Comparison of ENCODE assay signal across 1 cellular context in the genomic region with DNA sequence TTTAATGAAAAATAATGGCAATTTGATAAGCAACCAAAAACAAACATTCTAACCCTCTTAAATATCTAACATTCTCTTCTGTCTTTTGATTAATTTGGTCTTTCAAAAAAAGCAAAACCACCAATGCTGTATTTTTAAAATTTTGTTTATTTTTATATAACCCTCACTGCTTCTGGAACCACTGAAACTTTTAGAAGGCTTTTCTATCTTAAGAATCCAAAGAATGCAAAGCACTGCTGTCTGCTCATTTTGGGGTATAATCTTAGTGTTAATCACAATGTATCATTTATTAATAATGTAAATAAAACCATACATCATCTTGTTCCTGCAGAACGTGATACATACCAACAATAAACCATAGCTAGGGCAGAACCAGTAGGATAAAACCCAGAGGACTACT.
TF ChIP-seq lines count a peak whose summit lies in the region.

No MANE protein-coding gene starts in this region.

TF ChIP-seq in SK-N-SH, 30 proteins besides CTCF, POLR2A, EP300 and RAD21 (continued from another document):
- TF ChIP-seq, protein P1, sequence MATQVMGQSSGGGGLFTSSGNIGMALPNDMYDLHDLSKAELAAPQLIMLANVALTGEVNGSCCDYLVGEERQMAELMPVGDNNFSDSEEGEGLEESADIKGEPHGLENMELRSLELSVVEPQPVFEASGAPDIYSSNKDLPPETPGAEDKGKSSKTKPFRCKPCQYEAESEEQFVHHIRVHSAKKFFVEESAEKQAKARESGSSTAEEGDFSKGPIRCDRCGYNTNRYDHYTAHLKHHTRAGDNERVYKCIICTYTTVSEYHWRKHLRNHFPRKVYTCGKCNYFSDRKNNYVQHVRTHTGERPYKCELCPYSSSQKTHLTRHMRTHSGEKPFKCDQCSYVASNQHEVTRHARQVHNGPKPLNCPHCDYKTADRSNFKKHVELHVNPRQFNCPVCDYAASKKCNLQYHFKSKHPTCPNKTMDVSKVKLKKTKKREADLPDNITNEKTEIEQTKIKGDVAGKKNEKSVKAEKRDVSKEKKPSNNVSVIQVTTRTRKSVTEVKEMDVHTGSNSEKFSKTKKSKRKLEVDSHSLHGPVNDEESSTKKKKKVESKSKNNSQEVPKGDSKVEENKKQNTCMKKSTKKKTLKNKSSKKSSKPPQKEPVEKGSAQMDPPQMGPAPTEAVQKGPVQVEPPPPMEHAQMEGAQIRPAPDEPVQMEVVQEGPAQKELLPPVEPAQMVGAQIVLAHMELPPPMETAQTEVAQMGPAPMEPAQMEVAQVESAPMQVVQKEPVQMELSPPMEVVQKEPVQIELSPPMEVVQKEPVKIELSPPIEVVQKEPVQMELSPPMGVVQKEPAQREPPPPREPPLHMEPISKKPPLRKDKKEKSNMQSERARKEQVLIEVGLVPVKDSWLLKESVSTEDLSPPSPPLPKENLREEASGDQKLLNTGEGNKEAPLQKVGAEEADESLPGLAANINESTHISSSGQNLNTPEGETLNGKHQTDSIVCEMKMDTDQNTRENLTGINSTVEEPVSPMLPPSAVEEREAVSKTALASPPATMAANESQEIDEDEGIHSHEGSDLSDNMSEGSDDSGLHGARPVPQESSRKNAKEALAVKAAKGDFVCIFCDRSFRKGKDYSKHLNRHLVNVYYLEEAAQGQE (IDR thresholded peaks at IDR 0.05; ENCODE audit: low read depth, low read length) = no peak
- TF ChIP-seq, protein P2, sequence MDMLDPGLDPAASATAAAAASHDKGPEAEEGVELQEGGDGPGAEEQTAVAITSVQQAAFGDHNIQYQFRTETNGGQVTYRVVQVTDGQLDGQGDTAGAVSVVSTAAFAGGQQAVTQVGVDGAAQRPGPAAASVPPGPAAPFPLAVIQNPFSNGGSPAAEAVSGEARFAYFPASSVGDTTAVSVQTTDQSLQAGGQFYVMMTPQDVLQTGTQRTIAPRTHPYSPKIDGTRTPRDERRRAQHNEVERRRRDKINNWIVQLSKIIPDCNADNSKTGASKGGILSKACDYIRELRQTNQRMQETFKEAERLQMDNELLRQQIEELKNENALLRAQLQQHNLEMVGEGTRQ (IDR thresholded peaks at IDR 0.05; ENCODE audit: borderline replicate concordance, low read depth, low read length) = no peak
- TF ChIP-seq MXI1 (IDR thresholded peaks at IDR 0.05; ENCODE audit: low read depth, low read length) = no peak
- no peak for TF ChIP-seq RCOR1 (IDR thresholded peaks at IDR 0.05; ENCODE audit: low read length)
- no peak for TF ChIP-seq RFX5 (IDR thresholded peaks at IDR 0.05; ENCODE audit: low read length)
- TF ChIP-seq, protein P3, sequence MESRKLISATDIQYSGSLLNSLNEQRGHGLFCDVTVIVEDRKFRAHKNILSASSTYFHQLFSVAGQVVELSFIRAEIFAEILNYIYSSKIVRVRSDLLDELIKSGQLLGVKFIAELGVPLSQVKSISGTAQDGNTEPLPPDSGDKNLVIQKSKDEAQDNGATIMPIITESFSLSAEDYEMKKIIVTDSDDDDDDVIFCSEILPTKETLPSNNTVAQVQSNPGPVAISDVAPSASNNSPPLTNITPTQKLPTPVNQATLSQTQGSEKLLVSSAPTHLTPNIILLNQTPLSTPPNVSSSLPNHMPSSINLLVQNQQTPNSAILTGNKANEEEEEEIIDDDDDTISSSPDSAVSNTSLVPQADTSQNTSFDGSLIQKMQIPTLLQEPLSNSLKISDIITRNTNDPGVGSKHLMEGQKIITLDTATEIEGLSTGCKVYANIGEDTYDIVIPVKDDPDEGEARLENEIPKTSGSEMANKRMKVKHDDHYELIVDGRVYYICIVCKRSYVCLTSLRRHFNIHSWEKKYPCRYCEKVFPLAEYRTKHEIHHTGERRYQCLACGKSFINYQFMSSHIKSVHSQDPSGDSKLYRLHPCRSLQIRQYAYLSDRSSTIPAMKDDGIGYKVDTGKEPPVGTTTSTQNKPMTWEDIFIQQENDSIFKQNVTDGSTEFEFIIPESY (IDR thresholded peaks at IDR 0.05; ENCODE audit: borderline replicate concordance, low read depth) = no peak
- TF ChIP-seq GATA2 (CRISPR knock-in tag; IDR thresholded peaks at IDR 0.05) = no peak
- no peak for TF ChIP-seq TCF12 (IDR thresholded peaks at IDR 0.05)
- no peak for TF ChIP-seq TAF1 (IDR thresholded peaks at IDR 0.05; ENCODE audit: borderline replicate concordance, low read depth, low read length)
- no peak for TF ChIP-seq JUND (IDR thresholded peaks at IDR 0.05)
- no peak for TF ChIP-seq YY1 (IDR thresholded peaks at IDR 0.05; ENCODE audit: low read depth)
- no peak for TF ChIP-seq CHD2 (IDR thresholded peaks at IDR 0.05; ENCODE audit: low read length, partially characterized antibody)
- TF ChIP-seq, protein P4, sequence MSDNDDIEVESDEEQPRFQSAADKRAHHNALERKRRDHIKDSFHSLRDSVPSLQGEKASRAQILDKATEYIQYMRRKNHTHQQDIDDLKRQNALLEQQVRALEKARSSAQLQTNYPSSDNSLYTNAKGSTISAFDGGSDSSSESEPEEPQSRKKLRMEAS (IDR thresholded peaks at IDR 0.05; ENCODE audit: low read depth) = no peak
- TF ChIP-seq, protein P5, sequence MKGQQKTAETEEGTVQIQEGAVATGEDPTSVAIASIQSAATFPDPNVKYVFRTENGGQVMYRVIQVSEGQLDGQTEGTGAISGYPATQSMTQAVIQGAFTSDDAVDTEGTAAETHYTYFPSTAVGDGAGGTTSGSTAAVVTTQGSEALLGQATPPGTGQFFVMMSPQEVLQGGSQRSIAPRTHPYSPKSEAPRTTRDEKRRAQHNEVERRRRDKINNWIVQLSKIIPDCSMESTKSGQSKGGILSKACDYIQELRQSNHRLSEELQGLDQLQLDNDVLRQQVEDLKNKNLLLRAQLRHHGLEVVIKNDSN (IDR thresholded peaks at IDR 0.05; ENCODE audit: borderline replicate concordance, low read depth) = no peak
- TF ChIP-seq NRF1 (IDR thresholded peaks at IDR 0.05; ENCODE audit: low read depth, low read length) = no peak
